1 cellular context compared by ENCODE assay signal in the genomic region with DNA sequence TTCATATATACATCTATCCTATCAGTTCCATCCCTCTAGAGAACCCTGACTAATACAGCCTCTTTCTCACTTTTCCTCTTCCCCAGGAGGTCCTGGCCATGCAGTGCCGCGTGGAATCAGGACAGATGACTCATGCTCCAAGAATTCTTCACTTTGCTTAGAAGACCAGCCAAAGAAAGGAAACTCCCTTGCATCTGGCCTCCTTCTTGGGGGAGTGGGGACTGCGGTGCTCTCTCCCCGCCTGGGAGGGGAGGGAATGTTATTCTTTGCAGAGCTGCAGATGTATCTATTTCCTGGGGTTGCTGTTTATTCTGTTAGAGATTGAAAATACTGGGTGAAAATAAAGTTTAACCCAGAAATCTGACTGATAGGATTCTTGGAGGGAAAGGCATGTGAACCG.
TF ChIP-seq lines count a peak whose summit lies in the region.

No MANE protein-coding gene starts in this region.

TF ChIP-seq in HEK293, 187 proteins besides CTCF, POLR2A, EP300 and RAD21 (continued from another document):
- TF ChIP-seq ZSCAN30 (tag by site-specific recombination; IDR thresholded peaks at IDR 0.05): no peak
- TF ChIP-seq ZNF530 (tag by site-specific recombination; IDR thresholded peaks at IDR 0.05; ENCODE audit: low read depth): no peak
- TF ChIP-seq KLF8 (tag by site-specific recombination; IDR thresholded peaks at IDR 0.05): no peak
- TF ChIP-seq ZNF654 (tag by site-specific recombination; IDR thresholded peaks at IDR 0.05; ENCODE audit: low read depth): no peak
- no peak for TF ChIP-seq ZNF416 (tag by site-specific recombination; IDR thresholded peaks at IDR 0.05)
- TF ChIP-seq PRDM1 (tag by site-specific recombination; IDR thresholded peaks at IDR 0.05): peak; percentile 83
- TF ChIP-seq YY1 (tag by site-specific recombination; IDR thresholded peaks at IDR 0.05): no peak
- TF ChIP-seq ZNF175 (tag by site-specific recombination; IDR thresholded peaks at IDR 0.05): no peak
- TF ChIP-seq ZNF473 (tag by site-specific recombination; IDR thresholded peaks at IDR 0.05): no peak
- TF ChIP-seq ZFP41 (tag by site-specific recombination; IDR thresholded peaks at IDR 0.05; ENCODE audit: borderline replicate concordance): no peak
- no peak for TF ChIP-seq ZNF184 (tag by site-specific recombination; IDR thresholded peaks at IDR 0.05)
- TF ChIP-seq, protein P1, sequence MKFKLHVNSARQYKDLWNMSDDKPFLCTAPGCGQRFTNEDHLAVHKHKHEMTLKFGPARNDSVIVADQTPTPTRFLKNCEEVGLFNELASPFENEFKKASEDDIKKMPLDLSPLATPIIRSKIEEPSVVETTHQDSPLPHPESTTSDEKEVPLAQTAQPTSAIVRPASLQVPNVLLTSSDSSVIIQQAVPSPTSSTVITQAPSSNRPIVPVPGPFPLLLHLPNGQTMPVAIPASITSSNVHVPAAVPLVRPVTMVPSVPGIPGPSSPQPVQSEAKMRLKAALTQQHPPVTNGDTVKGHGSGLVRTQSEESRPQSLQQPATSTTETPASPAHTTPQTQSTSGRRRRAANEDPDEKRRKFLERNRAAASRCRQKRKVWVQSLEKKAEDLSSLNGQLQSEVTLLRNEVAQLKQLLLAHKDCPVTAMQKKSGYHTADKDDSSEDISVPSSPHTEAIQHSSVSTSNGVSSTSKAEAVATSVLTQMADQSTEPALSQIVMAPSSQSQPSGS (tag by site-specific recombination; IDR thresholded peaks at IDR 0.05; ENCODE audit: low read depth): no peak
- TF ChIP-seq ZFP3 (tag by site-specific recombination; IDR thresholded peaks at IDR 0.05; ENCODE audit: low read depth): no peak
- TF ChIP-seq ZNF391 (tag by site-specific recombination; IDR thresholded peaks at IDR 0.05; ENCODE audit: borderline replicate concordance, low read depth): no peak
- TF ChIP-seq, protein P2, sequence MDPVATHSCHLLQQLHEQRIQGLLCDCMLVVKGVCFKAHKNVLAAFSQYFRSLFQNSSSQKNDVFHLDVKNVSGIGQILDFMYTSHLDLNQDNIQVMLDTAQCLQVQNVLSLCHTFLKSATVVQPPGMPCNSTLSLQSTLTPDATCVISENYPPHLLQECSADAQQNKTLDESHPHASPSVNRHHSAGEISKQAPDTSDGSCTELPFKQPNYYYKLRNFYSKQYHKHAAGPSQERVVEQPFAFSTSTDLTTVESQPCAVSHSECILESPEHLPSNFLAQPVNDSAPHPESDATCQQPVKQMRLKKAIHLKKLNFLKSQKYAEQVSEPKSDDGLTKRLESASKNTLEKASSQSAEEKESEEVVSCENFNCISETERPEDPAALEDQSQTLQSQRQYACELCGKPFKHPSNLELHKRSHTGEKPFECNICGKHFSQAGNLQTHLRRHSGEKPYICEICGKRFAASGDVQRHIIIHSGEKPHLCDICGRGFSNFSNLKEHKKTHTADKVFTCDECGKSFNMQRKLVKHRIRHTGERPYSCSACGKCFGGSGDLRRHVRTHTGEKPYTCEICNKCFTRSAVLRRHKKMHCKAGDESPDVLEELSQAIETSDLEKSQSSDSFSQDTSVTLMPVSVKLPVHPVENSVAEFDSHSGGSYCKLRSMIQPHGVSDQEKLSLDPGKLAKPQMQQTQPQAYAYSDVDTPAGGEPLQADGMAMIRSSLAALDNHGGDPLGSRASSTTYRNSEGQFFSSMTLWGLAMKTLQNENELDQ (tag by site-specific recombination; IDR thresholded peaks at IDR 0.05; ENCODE audit: low read depth): no peak
- no peak for TF ChIP-seq ZNF791 (tag by site-specific recombination; IDR thresholded peaks at IDR 0.05)
- no peak for TF ChIP-seq ZNF837 (tag by site-specific recombination; IDR thresholded peaks at IDR 0.05)
- TF ChIP-seq, protein P3, sequence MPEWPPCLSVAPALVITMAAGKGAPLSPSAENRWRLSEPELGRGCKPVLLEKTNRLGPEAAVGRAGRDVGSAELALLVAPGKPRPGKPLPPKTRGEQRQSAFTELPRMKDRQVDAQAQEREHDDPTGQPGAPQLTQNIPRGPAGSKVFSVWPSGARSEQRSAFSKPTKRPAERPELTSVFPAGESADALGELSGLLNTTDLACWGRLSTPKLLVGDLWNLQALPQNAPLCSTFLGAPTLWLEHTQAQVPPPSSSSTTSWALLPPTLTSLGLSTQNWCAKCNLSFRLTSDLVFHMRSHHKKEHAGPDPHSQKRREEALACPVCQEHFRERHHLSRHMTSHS (tag by site-specific recombination; IDR thresholded peaks at IDR 0.05): no peak
